In genomic region chr3:191302451-191302850, GRCh38 we compare ENCODE assay signal across 25 cellular contexts. TPM values are rescaled to one million over a fixed set of nuclear protein-coding genes. Genes with fewer than 3 reads are reported as not detected.
"Had no signal": no experiment of that assay in that cellular context is flagged by ENCODE, and none has a peak within 500 bp of the region (broad histone marks: within the 10 kb centered on the region; RNA-seq: fewer than 3 reads in every experiment).

No MANE protein-coding gene starts in this region.

- H3K4me3 Mint-ChIP-seq: activated CD4-positive, alpha-beta memory T cell treated with anti-CD3 and anti-CD28 coated beads for 36 hours; activated CD4-positive, alpha-beta T cell treated with anti-CD3 and anti-CD28 coated beads, Interleukin-2, amount 10 ng/mL, durations not matched to agents 24 days and 14 days; activated naive CD4-positive, alpha-beta T cell treated with anti-CD3 and anti-CD28 coated beads, Interleukin-2, amount 10 ng/mL, durations not matched to agents 7 days and 5 days; activated naive CD8-positive, alpha-beta T cell treated with anti-CD3 and anti-CD28 coated beads, Interleukin-2, amount 10 ng/mL, durations not matched to agents 7 days and 5 days; activated T-cell treated with anti-CD3 and anti-CD28 coated beads, Interleukin-2, amount 50 U/mL, for 24 hours; endodermal cell; stimulated activated naive CD8-positive, alpha-beta T cell treated with anti-CD3 and anti-CD28 coated beads, Interleukin-15, Interleukin-2, amounts not matched to agents 100 ng/mL and 50 ng/mL, for 24 hours had no signal

- H3K4me1 Mint-ChIP-seq: activated CD4-positive, alpha-beta T cell treated with anti-CD3 and anti-CD28 coated beads, Interleukin-2, amount 10 ng/mL, durations not matched to agents 24 days and 14 days; activated naive CD4-positive, alpha-beta T cell treated with anti-CD3 and anti-CD28 coated beads, Interleukin-2, amount 10 ng/mL, durations not matched to agents 7 days and 5 days; activated naive CD8-positive, alpha-beta T cell treated with anti-CD3 and anti-CD28 coated beads, Interleukin-2, amount 10 ng/mL, durations not matched to agents 7 days and 5 days had no signal

- H3K27me3 Mint-ChIP-seq: activated CD4-positive, alpha-beta memory T cell treated with anti-CD3 and anti-CD28 coated beads for 36 hours; activated CD4-positive, alpha-beta T cell treated with anti-CD3 and anti-CD28 coated beads, Interleukin-2, amount 10 ng/mL, durations not matched to agents 24 days and 14 days; activated naive CD4-positive, alpha-beta T cell treated with anti-CD3 and anti-CD28 coated beads, Interleukin-2, amount 10 ng/mL, durations not matched to agents 7 days and 5 days; activated naive CD8-positive, alpha-beta T cell treated with anti-CD3 and anti-CD28 coated beads, Interleukin-2, amount 10 ng/mL, durations not matched to agents 7 days and 5 days; activated T-cell treated with anti-CD3 and anti-CD28 coated beads, Interleukin-2, amount 50 U/mL, for 24 hours; progenitor cell of endocrine pancreas; stimulated activated naive CD8-positive, alpha-beta T cell treated with anti-CD3 and anti-CD28 coated beads, Interleukin-15, Interleukin-2, amounts not matched to agents 100 ng/mL and 50 ng/mL, for 24 hours had no signal

- ATAC-seq: activated CD4-positive, CD25-positive, alpha-beta regulatory T cell treated with anti-CD3 and anti-CD28 coated beads, Interleukin-2, amount 50 U/mL, for 24 hours; esophagus mucosa; foreskin keratinocyte; heart right ventricle; right lobe of liver had no signal

- H3K27ac Mint-ChIP-seq: activated CD4-positive, alpha-beta memory T cell treated with anti-CD3 and anti-CD28 coated beads for 36 hours; activated CD4-positive, alpha-beta T cell treated with anti-CD3 and anti-CD28 coated beads, Interleukin-2, amount 10 ng/mL, durations not matched to agents 24 days and 14 days; activated naive CD4-positive, alpha-beta T cell treated with anti-CD3 and anti-CD28 coated beads, Interleukin-2, amount 10 ng/mL, durations not matched to agents 7 days and 5 days; activated naive CD8-positive, alpha-beta T cell treated with anti-CD3 and anti-CD28 coated beads, Interleukin-2, amount 10 ng/mL, durations not matched to agents 7 days and 5 days; activated T-cell treated with anti-CD3 and anti-CD28 coated beads, Interleukin-2, amount 50 U/mL, for 24 hours; progenitor cell of endocrine pancreas; stimulated activated naive CD8-positive, alpha-beta T cell treated with anti-CD3 and anti-CD28 coated beads, Interleukin-15, Interleukin-2, amounts not matched to agents 100 ng/mL and 50 ng/mL, for 24 hours had no signal

- DNase-seq: activated CD4-positive, alpha-beta memory T cell treated with anti-CD3 and anti-CD28 coated beads for 36 hours; activated CD4-positive, alpha-beta T cell treated with anti-CD3 and anti-CD28 coated beads, Interleukin-2, amount 10 ng/mL, durations not matched to agents 24 days and 14 days; activated CD8-positive, alpha-beta memory T cell treated with anti-CD3 and anti-CD28 coated beads, Interleukin-2, amount 50 U/mL, for 4 hours; activated gamma-delta T cell; activated naive CD4-positive, alpha-beta T cell treated with anti-CD3 and anti-CD28 coated beads, Interleukin-2, amount 10 ng/mL, durations not matched to agents 7 days and 5 days; activated naive CD8-positive, alpha-beta T cell treated with anti-CD3 and anti-CD28 coated beads, Interleukin-2, amount 10 ng/mL, durations not matched to agents 7 days and 5 days; activated T-cell treated with anti-CD3 and anti-CD28 coated beads, Interleukin-2, amount 50 U/mL, for 24 hours; caudate nucleus; endodermal cell; foreskin keratinocyte; heart right ventricle; kidney glomerular epithelial cell; left ventricle myocardium inferior; ovary; right lobe of liver; stimulated activated CD4-positive, alpha-beta T cell treated with anti-CD3 and anti-CD28 coated beads, Interleukin-2, amount 100 ng/mL, for 48 hours; trophoblast cell; uterus had no signal

- H3K9me3 Mint-ChIP-seq: activated CD4-positive, alpha-beta memory T cell treated with anti-CD3 and anti-CD28 coated beads for 36 hours; activated CD4-positive, alpha-beta T cell treated with anti-CD3 and anti-CD28 coated beads, Interleukin-2, amount 10 ng/mL, durations not matched to agents 24 days and 14 days; activated naive CD4-positive, alpha-beta T cell treated with anti-CD3 and anti-CD28 coated beads, Interleukin-2, amount 10 ng/mL, durations not matched to agents 7 days and 5 days; activated T-cell treated with anti-CD3 and anti-CD28 coated beads, Interleukin-2, amount 50 U/mL, for 24 hours; endodermal cell; stimulated activated naive CD8-positive, alpha-beta T cell treated with anti-CD3 and anti-CD28 coated beads, Interleukin-15, Interleukin-2, amounts not matched to agents 100 ng/mL and 50 ng/mL, for 24 hours had no signal

- H3K36me3 Mint-ChIP-seq: activated CD4-positive, alpha-beta memory T cell treated with anti-CD3 and anti-CD28 coated beads for 36 hours; activated naive CD4-positive, alpha-beta T cell treated with anti-CD3 and anti-CD28 coated beads, Interleukin-2, amount 10 ng/mL, durations not matched to agents 7 days and 5 days; activated naive CD8-positive, alpha-beta T cell treated with anti-CD3 and anti-CD28 coated beads, Interleukin-2, amount 10 ng/mL, durations not matched to agents 7 days and 5 days had no signal

RNA-seq across cellular contexts. Expression of gene UTS2B, which starts 27.9 kb away (rescaled TPM):
- total RNA-seq: activated CD4-positive, alpha-beta memory T cell treated with anti-CD3 and anti-CD28 coated beads for 36 hours; activated CD4-positive, alpha-beta T cell treated with anti-CD3 and anti-CD28 coated beads, Interleukin-2, amount 10 ng/mL, durations not matched to agents 24 days and 14 days; activated CD8-positive, alpha-beta memory T cell treated with anti-CD3 and anti-CD28 coated beads for 36 hours; activated naive CD8-positive, alpha-beta T cell treated with anti-CD3 and anti-CD28 coated beads, Interleukin-2, amount 10 ng/mL, durations not matched to agents 7 days and 5 days; esophagus mucosa; skeletal muscle tissue; T-helper 1 cell treated with Interleukin-12 subunit alpha and Interleukin-12 subunit beta and Interleukin-4 antibody, amounts not matched to agents 30 ng/mL and 1 ng/mL, for 36 hours had no signal
